ENCODE assay signal across 8 cellular contexts in genomic region chr20:46689082-46689753, GRCh38. TPM values are rescaled to one million over a fixed set of nuclear protein-coding genes. Genes with fewer than 3 reads are reported as not detected.
DNase-seq lines count a peak whose midpoint lies in the region; ATAC-seq lines count a peak whose summit lies in the region.

Gene TP53RK (minus strand): TSS chr20:46689444. CDS start chr20:46689414, 30 bp downstream.

- ATAC-seq in GM19467 (IDR thresholded peaks at IDR 0.05; ENCODE audit: unreplicated experiment) = peak; percentile 89

- DNase-seq in CMK (ENCODE audit: low read depth) = peak; percentile 100
- peak; percentile 100 for DNase-seq in HS-27A (ENCODE audit: low read depth)
- peak; percentile 84 for DNase-seq in NK-92 (lab: John Stamatoyannopoulos, UW; ENCODE audit: unreplicated experiment)
- DNase-seq in activated CD8-positive, alpha-beta memory T cell treated with anti-CD3 and anti-CD28 coated beads for 1 hour (ENCODE audit: extremely low read depth in 1 of 2, low read depth in 1 of 2) = peak; percentile 89 to 91
- DNase-seq in effector CD8-positive, alpha-beta T cell (lab: John Stamatoyannopoulos, UW) = peak; percentile 96
- peak; percentile 62 to 100 for DNase-seq in lung microvascular endothelial cell (ENCODE audit: low read depth in 2 of 2)
- peak; percentile 90 to 95 (median 94) for DNase-seq in stimulated activated CD4-positive, alpha-beta T cell treated with anti-CD3 and anti-CD28 coated beads, TNF-alpha, amount 100 ng/mL, for 48 hours (ENCODE audit: low read depth in 3 of 3)

RNA-seq across cellular contexts. Expression of gene TP53RK, which starts in this region (rescaled TPM):
- total RNA-seq in lung microvascular endothelial cell = 8.7 and 11.9 TPM in 2 replicates

Comparison
In these comparisons a context has a peak if more than half of its experiments do, and no peak if none do; other contexts are left out.
1. Peak in every context shown above with its lines: DNase-seq and ATAC-seq.